Comparison of ENCODE assay signal across 8 cellular contexts in genomic region chr10:112184052-112184371, GRCh38.
DNase-seq lines count a peak whose midpoint lies in the region; ATAC-seq lines count a peak whose summit lies in the region.

No MANE protein-coding gene starts in this region.

- H3K27ac ChIP-seq in ACC112 (ENCODE audit: low read depth, low read length) (peak overlapping the region; percentile 32; the same call in 1 of the 2 replicates), HUES6 (ENCODE audit: low read depth, low read length) (no peak overlapping the region; the same call in 1 of the 2 replicates), caudate nucleus (ENCODE audit: low read depth, low read length) (peak overlapping the region; percentile 84), muscle layer of colon (ENCODE audit: low read depth, low read length) (peak overlapping the region; percentile 78)

- H3K9ac ChIP-seq in HUES6 (ENCODE audit: low read length) (peak overlapping the region; percentile 77), muscle layer of colon (ENCODE audit: low read length) (peak overlapping the region; percentile 87)

- peak overlapping the region; percentile 89 for H3K4me3 ChIP-seq in ACC112 (ENCODE audit: low read depth, low read length)
- H3K4me3 ChIP-seq in HUES6 (ENCODE audit: low read depth, low read length): peak overlapping the region; percentile 82
- peak overlapping the region; percentile 70 to 89 for H3K4me3 ChIP-seq in muscle layer of colon (ENCODE audit: low read depth in 1 of 2, low read length in 2 of 2)

- DNase-seq in caudate nucleus (lab: John Stamatoyannopoulos, UW) (no peak), NCI-H526 treated with DMSO at 0.1 percent for 48 hours (lab: John Stamatoyannopoulos, UW) (no peak)

- peaks cover 2% of the 10 kb centered on the region; the same call in 1 of the 2 replicates for H3K9me3 ChIP-seq in HUES6 (ENCODE audit: control insufficient read depth, insufficient read depth, low read depth, low read length)
- no peaks in the 10 kb centered on the region for H3K9me3 ChIP-seq in muscle layer of colon (ENCODE audit: low read length)

- ATAC-seq in GM21737 (IDR thresholded peaks at IDR 0.05; ENCODE audit: unreplicated experiment): no peak
- ATAC-seq in GM18858 (IDR thresholded peaks at IDR 0.05; ENCODE audit: unreplicated experiment): no peak
- ATAC-seq in HG03039 (IDR thresholded peaks at IDR 0.05; ENCODE audit: unreplicated experiment): no peak

- H3K27me3 ChIP-seq in ACC112 (ENCODE audit: insufficient read depth, low read length): no peaks in the 10 kb centered on the region
- no peaks in the 10 kb centered on the region for H3K27me3 ChIP-seq in HUES6 (ENCODE audit: control insufficient read depth, insufficient read depth, low read length)
- H3K27me3 ChIP-seq in muscle layer of colon (ENCODE audit: control insufficient read depth in 1 of 2, insufficient read depth in 2 of 2, low read length in 2 of 2): no peaks in the 10 kb centered on the region

- H3K4me1 ChIP-seq in ACC112 (ENCODE audit: control insufficient read depth, insufficient read depth, low read length, unreplicated experiment) (peaks cover 12% of the 10 kb centered on the region), HUES6 (ENCODE audit: control insufficient read depth, insufficient read depth, low read length) (peaks cover 4% of the 10 kb centered on the region; the same call in 1 of the 2 replicates), muscle layer of colon (ENCODE audit: insufficient read depth, low read length) (peaks cover 13% of the 10 kb centered on the region)

- H3K79me2 ChIP-seq in ACC112 (ENCODE audit: control insufficient read depth, insufficient read depth, low read length, unreplicated experiment): peaks cover 10% of the 10 kb centered on the region

- H2AFZ ChIP-seq in ACC112 (ENCODE audit: low read length, unreplicated experiment): peak overlapping the region; percentile 58

- H3K36me3 ChIP-seq in ACC112 (ENCODE audit: insufficient read depth, low read length) (0 out of 2 replicates have a peak, but pooled peaks cover 3% of the 10 kb centered on the region), HUES6 (ENCODE audit: control insufficient read depth, insufficient read depth, low read length) (peaks cover 8% of the 10 kb centered on the region), muscle layer of colon (ENCODE audit: insufficient read depth, low read length) (peaks cover 6% of the 10 kb centered on the region)
